ENCODE assay signal across 9 cellular contexts in the genomic region with DNA sequence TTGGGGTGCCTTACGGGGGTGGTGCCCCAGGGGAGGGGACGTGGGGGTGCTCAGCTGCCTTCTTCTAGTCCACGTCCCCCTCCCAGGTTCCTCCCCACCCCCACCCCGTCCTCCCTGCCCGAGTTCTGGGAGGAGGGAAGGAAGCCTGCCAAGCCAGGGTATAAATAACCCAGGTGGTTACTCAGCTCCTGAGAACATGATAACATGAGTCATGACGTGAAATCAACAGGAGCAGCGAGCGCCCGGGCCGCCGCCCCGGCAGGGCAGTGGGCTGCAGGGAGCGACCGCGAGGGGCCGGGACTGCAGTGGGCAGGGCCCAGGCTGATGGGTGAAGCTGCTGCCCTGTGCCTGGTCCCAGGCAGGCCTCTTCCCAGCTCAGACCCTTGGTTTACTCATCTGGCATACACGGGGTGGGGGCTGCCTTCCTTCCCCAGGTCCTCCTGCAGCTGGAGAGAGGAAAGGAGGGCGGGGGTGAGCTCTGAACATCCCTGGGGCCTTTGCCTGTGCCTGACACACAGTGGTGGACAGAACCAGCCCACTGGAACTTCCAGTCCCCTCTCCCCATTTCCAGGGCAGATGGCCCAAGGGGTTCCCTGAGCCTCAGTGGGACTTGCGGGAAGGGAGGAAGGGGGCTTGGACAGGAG. TPM values are rescaled to one million over a fixed set of nuclear protein-coding genes. Genes with fewer than 3 reads are reported as not detected.
DNase-seq lines count a peak whose midpoint lies in the region; ATAC-seq, FAIRE-seq and TF ChIP-seq lines count a peak whose summit lies in the region.
"Had no signal": no experiment of that assay in that cellular context is flagged by ENCODE, and none has a peak within 500 bp of the region (broad histone marks: within the 10 kb centered on the region; RNA-seq: fewer than 3 reads in every experiment).

No MANE protein-coding gene starts in this region.

- H3K27ac ChIP-seq in K562 (ENCODE audit: extremely low read depth, low read depth, low read length) (peak overlapping the region; percentile 55; the same call in 2 of the 3 replicates), keratinocyte (ENCODE audit: control insufficient read depth, insufficient read depth, low read length) (peak overlapping the region; percentile 69), thoracic aorta (peak overlapping the region; percentile 74 to 75)

- H3K9ac ChIP-seq in K562 (ENCODE audit: insufficient read depth in 1 of 2, low read depth in 2 of 2, low read length in 2 of 2) (peak overlapping the region in 1 of 2 experiments; percentile 73; a peak in 2 of 4 replicates), keratinocyte (ENCODE audit: control insufficient read depth, extremely low read depth, insufficient read depth, low read length) (peak overlapping the region; percentile 56)

- dilution Hi-C loops in keratinocyte (cut with MboI; ENCODE audit: extremely low pct_ligation_motif_present, low sequenced_read_pairs): no loop called here

- H3K4me3 ChIP-seq in K562 (no peak overlapping the region), keratinocyte (ENCODE audit: control insufficient read depth in 2 of 3, extremely low read depth in 1 of 3, insufficient read depth in 2 of 3, low read depth in 1 of 3, low read length in 3 of 3) (peak overlapping the region in 2 of 3 experiments; percentile 19 to 32), thoracic aorta (peak overlapping the region; percentile 43)

- H4K20me1 ChIP-seq in K562 (replicated peaks; ENCODE audit: control insufficient read depth, insufficient read depth, low read length) (no peaks in the 10 kb centered on the region), keratinocyte (ENCODE audit: control insufficient read depth, extremely low read depth, insufficient read depth, low read length) (no peaks in the 10 kb centered on the region)

- no peak for TF ChIP-seq POLR2A in K562 (conservative IDR thresholded peaks at IDR 0.05)

- intact Hi-C loops in K562 (cut with micrococcal nuclease): no loop called here

- in situ Hi-C loops in K562 (cut with MboI): no loop called here

- TF ChIP-seq CTCF in K562 (IDR thresholded peaks at IDR 0.05 in 2 of 3, conservative IDR thresholded peaks at IDR 0.05 in 1 of 3; ENCODE audit: insufficient read depth in 2 of 3, low read depth in 1 of 3, low read length in 3 of 3): no peak
- no peak for TF ChIP-seq CTCF in keratinocyte (optimal IDR thresholded peaks at IDR 0.05 in 1 of 3, IDR thresholded peaks at IDR 0.05 in 1 of 3, conservative IDR thresholded peaks at IDR 0.05 in 1 of 3; ENCODE audit: extremely low read depth in 1 of 3, insufficient read depth in 2 of 3, low read length in 3 of 3)
- no peak for TF ChIP-seq CTCF in thoracic aorta (IDR thresholded peaks at IDR 0.05)

- TF ChIP-seq EP300 in K562 (IDR thresholded peaks at IDR 0.05; ENCODE audit: low read length): no peak

- H2AFZ ChIP-seq in K562 (ENCODE audit: low read depth, low read length): peak overlapping the region; percentile 51; the same call in 1 of the 2 replicates
- peak overlapping the region; percentile 33 for H2AFZ ChIP-seq in keratinocyte (ENCODE audit: control insufficient read depth, low read length)

- no TSS peak for BruUV-seq in K562 (replicated peaks; lab: Mats Ljungman, UMichigan)

- no peaks in the 10 kb centered on the region for H3K9me1 ChIP-seq in K562 (ENCODE audit: control insufficient read depth, insufficient read depth, low read length)
- no peaks in the 10 kb centered on the region for H3K9me1 ChIP-seq in keratinocyte (ENCODE audit: control insufficient read depth, extremely low read depth, insufficient read depth, low read length)

- ATAC-seq in K562 (peak; percentile 71), thoracic aorta (ENCODE audit: insufficient number of reproducible peaks, low FRiP score, low read depth) (peak; percentile 78)

- DNase-seq in NCI-H345 (lab: John Stamatoyannopoulos, UW) (peak; percentile 51), NCI-H345 treated with DMSO at 0.1 percent for 48 hours (lab: John Stamatoyannopoulos, UW; ENCODE audit: unreplicated experiment) (no peak), NCI-H226 (peak; percentile 80), K562 (ENCODE audit: extremely low read depth in 1 of 4, low spot score in 3 of 4) (peak; percentile 64 to 70 (median 67)), keratinocyte (ENCODE audit: low read depth, low spot score) (no peak), thoracic aorta (ENCODE audit: low spot score) (peak; percentile 58), GDM1 (lab: John Stamatoyannopoulos, UW) (no peak), GM19238 (ENCODE audit: insufficient read length, low spot score) (no peak)

- H3K9me3 ChIP-seq in K562 (replicated peaks; ENCODE audit: control insufficient read depth, insufficient read depth, low read depth, low read length) (no peaks in the 10 kb centered on the region), keratinocyte (ENCODE audit: control insufficient read depth, low read depth, low read length) (no peaks in the 10 kb centered on the region), thoracic aorta (no peaks in the 10 kb centered on the region)

- H3K4me1 ChIP-seq in K562 (replicated peaks in 1 of 2; ENCODE audit: control insufficient read depth in 2 of 2, insufficient read depth in 2 of 2, low read length in 2 of 2) (peaks cover 32 to 50% of the 10 kb centered on the region in 2 experiments; a peak in 4 of 5 replicates), keratinocyte (ENCODE audit: control insufficient read depth, extremely low read depth, insufficient read depth, low read length) (peaks cover 33% of the 10 kb centered on the region), thoracic aorta (ENCODE audit: control insufficient read depth in 1 of 2, low read depth in 2 of 2) (peaks cover 32 to 47% of the 10 kb centered on the region in 2 donors)

- peak; percentile 57 for FAIRE-seq in K562 (lab: Jason Lieb, UNC)
- peak; percentile 86 for FAIRE-seq in keratinocyte (lab: Jason Lieb, UNC)
- FAIRE-seq: G401.6 had no signal

- CTCF ChIA-PET in K562 (lab: Yijun Ruan, JAX; ENCODE audit: low intra/inter-chr PET ratio): no interaction called here

- H3K79me2 ChIP-seq in K562 (ENCODE audit: control insufficient read depth, insufficient read depth, low read length) (no peaks in the 10 kb centered on the region), keratinocyte (ENCODE audit: control insufficient read depth, insufficient read depth, low read length) (no peaks in the 10 kb centered on the region)

- 13% methylated on average over 9 of the region's 19 CpGs for WGBS in K562 (ENCODE audit: insufficient coverage, low coverage, missing lambda C conversion rate)

- POLR2A ChIA-PET in K562 (lab: Yijun Ruan, JAX): interaction anchor here (0.9 to 1.8 kb wide), 2 partner anchors 38 to 64 kb away, joined by 3 to 8 read pairs; no protein-coding TSS in a partner anchor

- H3K4me2 ChIP-seq in K562 (ENCODE audit: insufficient read depth, low read length) (peak overlapping the region; percentile 41; the same call in 1 of the 2 replicates), keratinocyte (ENCODE audit: control insufficient read depth, extremely low read depth, insufficient read depth, low read depth, low read length) (peak overlapping the region; percentile 89)

- H3K36me3 ChIP-seq in K562 (ENCODE audit: control insufficient read depth, insufficient read depth, low read length) (no peaks in the 10 kb centered on the region), keratinocyte (ENCODE audit: control insufficient read depth in 2 of 2, extremely low read depth in 1 of 2, insufficient read depth in 2 of 2, low read length in 2 of 2) (no peaks in the 10 kb centered on the region), thoracic aorta (no peaks in the 10 kb centered on the region)

- no peak for TF ChIP-seq RAD21 in K562 (CRISPR knock-in tag; conservative IDR thresholded peaks at IDR 0.05 in 1 of 2, IDR thresholded peaks at IDR 0.05 in 1 of 2)

- H3K27me3 ChIP-seq in K562 (ENCODE audit: control insufficient read depth in 2 of 2, insufficient read depth in 2 of 2, low read length in 2 of 2) (no peaks in the 10 kb centered on the region), keratinocyte (ENCODE audit: control insufficient read depth, extremely low read depth, insufficient read depth, low read length) (peaks cover 14% of the 10 kb centered on the region), thoracic aorta (replicated peaks; ENCODE audit: insufficient read depth) (no peaks in the 10 kb centered on the region)

TF ChIP-seq in K562, 482 proteins besides CTCF, POLR2A, EP300 and RAD21 (continues in another document):
- TF ChIP-seq ZFX (CRISPR knock-in tag; IDR thresholded peaks at IDR 0.05) (peak; percentile 46), POLR2B (IDR thresholded peaks at IDR 0.05; ENCODE audit: low read depth, partially characterized antibody) (no peak), HNRNPH1 (optimal IDR thresholded peaks at IDR 0.05; ENCODE audit: low read depth, low read length) (no peak), EGR1 (conservative IDR thresholded peaks at IDR 0.05) (no peak)

RNA-seq across cellular contexts. Expression of a gene that starts 8.8 kb away (rescaled TPM):
- 4.7 and 16.7 TPM in 2 replicates for total RNA-seq in K562 (2011; cell fraction: chromatin; rRNA removed; ENCODE audit: low replicate concordance)
- total RNA-seq in K562 (2011; cell fraction: nucleolus; rRNA removed): 12.4 and 26.7 TPM in 2 replicates
- total RNA-seq in K562 (2011; cell fraction: nucleoplasm; rRNA removed): 8.9 and 13.1 TPM in 2 replicates
- total RNA-seq in K562 (2014; rRNA removed): 0.69 and 1.1 TPM in 2 replicates
- 0.13 and 0.22 TPM in 2 replicates for total RNA-seq in K562 (2014; rRNA removed; fragmentation: Illumina TruSeq; extraction: Trizol)
- 0.11 TPM in 1 of 2 replicates, not detected in the other for total RNA-seq in K562 (2015; rRNA removed; fragmentation: Illumina TruSeq; extraction: Trizol)
- 1.2 and 1.4 TPM in 2 replicates for total RNA-seq in K562 (2021)
- polyA plus RNA-seq in K562 (2011; rRNA removed): 3.6 and 4.0 TPM in 2 replicates
- polyA plus RNA-seq in K562 (2011; cell fraction: cytosol; rRNA removed): 4.9 and 8.7 TPM in 2 replicates
- polyA plus RNA-seq in K562 (2011; cell fraction: nucleus; rRNA removed): 8.4 and 18.7 TPM in 2 replicates
- polyA plus RNA-seq in K562 (2012): 0.32 and 1.7 TPM in 2 replicates
- polyA plus RNA-seq in K562 (2014; fragmentation: Illumina TruSeq; extraction: Trizol): 0.40 and 0.89 TPM in 2 replicates
- under 1 TPM; 0.07 to 0.15 TPM for polyA plus RNA-seq in K562 (2014; fragmentation: Nextera tagmentation; extraction: Ambion mirVana)
- 0.50 and 0.56 TPM in 2 replicates for polyA plus RNA-seq in K562 (2014; rRNA removed)
- polyA minus RNA-seq in K562 (2011; rRNA and poly(A)+ RNA removed): 3.8 and 6.7 TPM in 2 replicates
- polyA minus RNA-seq in K562 (2011; cell fraction: cytosol; rRNA and poly(A)+ RNA removed): 7.7 and 8.4 TPM in 2 replicates
- polyA minus RNA-seq in K562 (2011; cell fraction: nucleus; rRNA and poly(A)+ RNA removed): 3.2 and 4.0 TPM in 2 replicates
- 4.3 to 10.3 TPM (median 6.0 TPM) in 3 replicates for polyA plus RNA-seq in keratinocyte
- polyA plus RNA-seq in keratinocyte (2011; ENCODE audit: low read depth): 4.1 TPM
- 5.7 and 7.5 TPM in 2 replicates for polyA plus RNA-seq in keratinocyte (2011; cell fraction: cytosol; rRNA removed)
- polyA plus RNA-seq in keratinocyte (2011; cell fraction: nucleus; rRNA removed): 13.7 and 15.8 TPM in 2 replicates
- polyA plus RNA-seq in keratinocyte (2012; ENCODE audit: low replicate concordance): 2.2 and 8.5 TPM in 2 replicates
- 4.4 to 17.7 TPM (median 4.6 TPM) in 3 replicates for polyA minus RNA-seq in keratinocyte
- polyA minus RNA-seq in keratinocyte (2011; cell fraction: cytosol; rRNA and poly(A)+ RNA removed): 9.4 TPM
- polyA minus RNA-seq in keratinocyte (2011; cell fraction: nucleus; rRNA and poly(A)+ RNA removed): 9.4 and 9.9 TPM in 2 replicates
- total RNA-seq in thoracic aorta: 10 to 100 TPM; 10.8 to 12.6 TPM

Comparison
In these comparisons a context has a peak if more than half of its experiments do, and no peak if none do; other contexts are left out.
1. DNase-seq: peak in NCI-H345 (single experiment), NCI-H226 (single experiment), K562 (4 of 4) and thoracic aorta (single experiment); none in NCI-H345 treated with DMSO at 0.1 percent for 48 hours (single experiment), keratinocyte (single experiment), GDM1 (single experiment) and GM19238 (single experiment).
2. Peak in every context shown above with its lines, with median percentiles within 50 percentile points of each other: H3K27ac ChIP-seq.